In genomic region chr6:105560611-105561066, GRCh38 we compare ENCODE assay signal across 9 cellular contexts.
DNase-seq lines count a peak whose midpoint lies in the region; ATAC-seq and TF ChIP-seq lines count a peak whose summit lies in the region.
"Had no signal": no experiment of that assay in that cellular context is flagged by ENCODE, and none has a peak within 500 bp of the region (broad histone marks: within the 10 kb centered on the region; RNA-seq: fewer than 3 reads in every experiment).

No MANE protein-coding gene starts in this region.

- TF ChIP-seq CTCF in esophagus muscularis mucosa (IDR thresholded peaks at IDR 0.05), result no peak

- H3K9me3 ChIP-seq in GM23248 (ENCODE audit: low read depth) (no peaks in the 10 kb centered on the region), esophagus muscularis mucosa (peaks cover 0 to 4% (median 0%) of the 10 kb centered on the region in 4 donors)

- H3K4me2 ChIP-seq in GM23248 (ENCODE audit: unreplicated experiment), result no peak overlapping the region

- peak; percentile 86 for DNase-seq in GM23248
- peak; percentile 46 for DNase-seq in HT1080 (ENCODE audit: low read depth)
- peak; percentile 12 for DNase-seq in hepatic stellate cell (ENCODE audit: low spot score)
- DNase-seq in ecto neural progenitor cell (ENCODE audit: low spot score), result no peak
- DNase-seq in esophagus muscularis mucosa (ENCODE audit: extremely low spot score), result no peak
- DNase-seq in NCI-H1417 treated with DMSO at 0.1 percent for 48 hours (lab: John Stamatoyannopoulos, UW), result no peak
- no peak for DNase-seq in mesenteric fat pad (ENCODE audit: low spot score)
- DNase-seq: activated effector memory CD4-positive, alpha-beta T cell treated with Interleukin-2 at 50 U/mL for 16 hours had no signal

- 95 to 97% methylated on average over 2 of the region's 2 CpGs for WGBS in GM23248 (ENCODE audit: low coverage in 1 of 2, low lambda C conversion rate in 2 of 2, missing lambda C conversion rate in 2 of 2), 2 experiments
- 94% methylated on average over 2 of the region's 2 CpGs for WGBS in esophagus muscularis mucosa

- H3K79me2 ChIP-seq in GM23248 (ENCODE audit: insufficient read depth), result no peaks in the 10 kb centered on the region

- H3F3A ChIP-seq in GM23248 (ENCODE audit: insufficient read depth), result no peaks in the 10 kb centered on the region

- H3K4me3 ChIP-seq in GM23248 (no peak overlapping the region), esophagus muscularis mucosa (no peak overlapping the region)

- TF ChIP-seq POLR2A in esophagus muscularis mucosa (IDR thresholded peaks at IDR 0.05; ENCODE audit: low read depth), result no peak

- no peak overlapping the region for H2AFZ ChIP-seq in GM23248

- intact Hi-C loops in esophagus muscularis mucosa (cut with DNase I), result no loop called here

- in situ Hi-C loops in GM23248 (cut with MboI), result no loop called here

- H3K27me3 ChIP-seq in GM23248 (replicated peaks; ENCODE audit: insufficient read depth) (no peaks in the 10 kb centered on the region), esophagus muscularis mucosa (no peaks in the 10 kb centered on the region)

- peak; percentile 93 for ATAC-seq in GM18873 (IDR thresholded peaks at IDR 0.05; ENCODE audit: low FRiP score, unreplicated experiment)

- H4K20me1 ChIP-seq in GM23248 (ENCODE audit: insufficient read depth), result no peaks in the 10 kb centered on the region

- H3K4me1 ChIP-seq in GM23248 (ENCODE audit: insufficient read depth) (peaks cover 10% of the 10 kb centered on the region; the same call in 1 of the 2 replicates), esophagus muscularis mucosa (no peaks in the 10 kb centered on the region)

- no peaks in the 10 kb centered on the region for H3K9me2 ChIP-seq in GM23248 (ENCODE audit: insufficient read depth)

- no peak overlapping the region for H3K9ac ChIP-seq in GM23248

- H3K36me3 ChIP-seq in GM23248 (ENCODE audit: low read depth) (no peaks in the 10 kb centered on the region), esophagus muscularis mucosa (no peaks in the 10 kb centered on the region)

- H3K27ac ChIP-seq in GM23248, result no peak overlapping the region
- no peak overlapping the region for H3K27ac ChIP-seq in esophagus muscularis mucosa (replicated peaks in 1 of 4)

- no peak for TF ChIP-seq EP300 in esophagus muscularis mucosa (IDR thresholded peaks at IDR 0.05)

Comparison
In these comparisons a context has a peak if more than half of its experiments do, and no peak if none do; other contexts are left out.
1. DNase-seq: peak in GM23248 (single experiment), HT1080 (single experiment) and hepatic stellate cell (single experiment); none in ecto neural progenitor cell (single experiment), esophagus muscularis mucosa (single experiment), NCI-H1417 treated with DMSO at 0.1 percent for 48 hours (single experiment) and mesenteric fat pad (single experiment).